In genomic region chr2:63601061-63601460, GRCh38 we compare ENCODE assay signal across 2 cellular contexts.
TF ChIP-seq lines count a peak whose summit lies in the region.

No MANE protein-coding gene starts in this region.

TF ChIP-seq in SK-N-SH treated with all-trans-retinoic acid at 6 μM for 48 hours, 23 proteins besides CTCF, POLR2A, EP300 and RAD21 (continued from another document):
- TF ChIP-seq, protein P1, sequence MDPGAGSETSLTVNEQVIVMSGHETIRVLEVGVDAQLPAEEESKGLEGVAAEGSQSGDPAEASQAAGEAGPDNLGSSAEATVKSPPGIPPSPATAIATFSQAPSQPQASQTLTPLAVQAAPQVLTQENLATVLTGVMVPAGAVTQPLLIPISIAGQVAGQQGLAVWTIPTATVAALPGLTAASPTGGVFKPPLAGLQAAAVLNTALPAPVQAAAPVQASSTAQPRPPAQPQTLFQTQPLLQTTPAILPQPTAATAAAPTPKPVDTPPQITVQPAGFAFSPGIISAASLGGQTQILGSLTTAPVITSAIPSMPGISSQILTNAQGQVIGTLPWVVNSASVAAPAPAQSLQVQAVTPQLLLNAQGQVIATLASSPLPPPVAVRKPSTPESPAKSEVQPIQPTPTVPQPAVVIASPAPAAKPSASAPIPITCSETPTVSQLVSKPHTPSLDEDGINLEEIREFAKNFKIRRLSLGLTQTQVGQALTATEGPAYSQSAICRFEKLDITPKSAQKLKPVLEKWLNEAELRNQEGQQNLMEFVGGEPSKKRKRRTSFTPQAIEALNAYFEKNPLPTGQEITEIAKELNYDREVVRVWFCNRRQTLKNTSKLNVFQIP (CRISPR knock-in tag; IDR thresholded peaks at IDR 0.05; ENCODE audit: borderline replicate concordance, low read depth), result no peak
- TF ChIP-seq ZFP3 (CRISPR knock-in tag; IDR thresholded peaks at IDR 0.05), result no peak
- TF ChIP-seq ZFP30 (CRISPR knock-in tag; IDR thresholded peaks at IDR 0.05), result no peak
- TF ChIP-seq TOX (CRISPR knock-in tag; IDR thresholded peaks at IDR 0.05; ENCODE audit: borderline replicate concordance), result no peak
- TF ChIP-seq PATZ1 (CRISPR knock-in tag; IDR thresholded peaks at IDR 0.05; ENCODE audit: borderline replicate concordance), result no peak
- no peak for TF ChIP-seq ARNTL (CRISPR knock-in tag; IDR thresholded peaks at IDR 0.05; ENCODE audit: borderline replicate concordance, low read depth)
- TF ChIP-seq BACH2 (CRISPR knock-in tag; IDR thresholded peaks at IDR 0.05; ENCODE audit: borderline replicate concordance), result no peak
- no peak for TF ChIP-seq RARB (CRISPR knock-in tag; IDR thresholded peaks at IDR 0.05)
- no peak for TF ChIP-seq SNAI2 (CRISPR knock-in tag; IDR thresholded peaks at IDR 0.05)
- TF ChIP-seq, protein P2, sequence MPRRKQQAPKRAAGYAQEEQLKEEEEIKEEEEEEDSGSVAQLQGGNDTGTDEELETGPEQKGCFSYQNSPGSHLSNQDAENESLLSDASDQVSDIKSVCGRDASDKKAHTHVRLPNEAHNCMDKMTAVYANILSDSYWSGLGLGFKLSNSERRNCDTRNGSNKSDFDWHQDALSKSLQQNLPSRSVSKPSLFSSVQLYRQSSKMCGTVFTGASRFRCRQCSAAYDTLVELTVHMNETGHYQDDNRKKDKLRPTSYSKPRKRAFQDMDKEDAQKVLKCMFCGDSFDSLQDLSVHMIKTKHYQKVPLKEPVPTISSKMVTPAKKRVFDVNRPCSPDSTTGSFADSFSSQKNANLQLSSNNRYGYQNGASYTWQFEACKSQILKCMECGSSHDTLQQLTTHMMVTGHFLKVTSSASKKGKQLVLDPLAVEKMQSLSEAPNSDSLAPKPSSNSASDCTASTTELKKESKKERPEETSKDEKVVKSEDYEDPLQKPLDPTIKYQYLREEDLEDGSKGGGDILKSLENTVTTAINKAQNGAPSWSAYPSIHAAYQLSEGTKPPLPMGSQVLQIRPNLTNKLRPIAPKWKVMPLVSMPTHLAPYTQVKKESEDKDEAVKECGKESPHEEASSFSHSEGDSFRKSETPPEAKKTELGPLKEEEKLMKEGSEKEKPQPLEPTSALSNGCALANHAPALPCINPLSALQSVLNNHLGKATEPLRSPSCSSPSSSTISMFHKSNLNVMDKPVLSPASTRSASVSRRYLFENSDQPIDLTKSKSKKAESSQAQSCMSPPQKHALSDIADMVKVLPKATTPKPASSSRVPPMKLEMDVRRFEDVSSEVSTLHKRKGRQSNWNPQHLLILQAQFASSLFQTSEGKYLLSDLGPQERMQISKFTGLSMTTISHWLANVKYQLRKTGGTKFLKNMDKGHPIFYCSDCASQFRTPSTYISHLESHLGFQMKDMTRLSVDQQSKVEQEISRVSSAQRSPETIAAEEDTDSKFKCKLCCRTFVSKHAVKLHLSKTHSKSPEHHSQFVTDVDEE (CRISPR knock-in tag; IDR thresholded peaks at IDR 0.05), result no peak
TF ChIP-seq in SK-N-SH treated with all-trans-retinoic acid at 6 μM for 48 hours: peak in this region for 0.

TF ChIP-seq in WTC11, 78 proteins besides CTCF, POLR2A, EP300 and RAD21 (continued from another document):
- TF ChIP-seq, protein P3, sequence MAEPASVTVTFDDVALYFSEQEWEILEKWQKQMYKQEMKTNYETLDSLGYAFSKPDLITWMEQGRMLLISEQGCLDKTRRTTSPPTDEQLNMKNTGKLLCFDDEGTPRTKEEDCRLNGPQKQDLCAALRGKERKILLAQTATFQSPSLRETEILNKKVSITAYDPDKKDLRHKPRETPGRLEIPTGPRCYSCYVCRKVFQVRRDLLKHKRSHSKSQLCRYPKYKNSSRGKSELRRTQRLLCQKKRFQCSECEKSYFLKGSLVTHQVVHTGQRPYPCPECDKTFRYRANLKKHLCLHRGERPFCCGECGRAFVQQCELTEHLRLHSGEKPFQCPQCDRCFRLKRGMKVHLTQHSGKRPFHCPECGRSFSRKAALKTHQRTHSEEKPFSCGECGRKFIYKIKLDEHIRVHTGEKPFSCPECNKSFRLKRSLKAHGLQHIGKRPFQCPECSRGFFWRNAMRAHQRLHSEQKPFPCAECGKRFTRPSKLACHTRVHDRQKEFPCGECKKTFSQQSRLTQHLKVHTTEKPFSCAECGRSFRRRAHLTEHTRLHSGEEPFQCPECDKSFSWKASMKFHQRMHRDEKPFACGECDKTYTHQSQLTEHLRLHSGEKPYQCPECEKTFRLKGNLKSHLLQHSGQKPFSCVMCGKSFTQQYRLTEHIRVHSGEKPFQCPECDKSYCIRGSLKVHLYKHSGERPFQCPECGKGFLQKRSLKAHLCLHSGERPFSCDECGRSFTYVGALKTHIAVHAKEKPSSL (CRISPR knock-in tag; conservative IDR thresholded peaks at IDR 0.05), result no peak
- no peak for TF ChIP-seq CREB1 (CRISPR knock-in tag; IDR thresholded peaks at IDR 0.05)
- no peak for TF ChIP-seq MYBL2 (CRISPR knock-in tag; IDR thresholded peaks at IDR 0.05)
- TF ChIP-seq, protein P4, sequence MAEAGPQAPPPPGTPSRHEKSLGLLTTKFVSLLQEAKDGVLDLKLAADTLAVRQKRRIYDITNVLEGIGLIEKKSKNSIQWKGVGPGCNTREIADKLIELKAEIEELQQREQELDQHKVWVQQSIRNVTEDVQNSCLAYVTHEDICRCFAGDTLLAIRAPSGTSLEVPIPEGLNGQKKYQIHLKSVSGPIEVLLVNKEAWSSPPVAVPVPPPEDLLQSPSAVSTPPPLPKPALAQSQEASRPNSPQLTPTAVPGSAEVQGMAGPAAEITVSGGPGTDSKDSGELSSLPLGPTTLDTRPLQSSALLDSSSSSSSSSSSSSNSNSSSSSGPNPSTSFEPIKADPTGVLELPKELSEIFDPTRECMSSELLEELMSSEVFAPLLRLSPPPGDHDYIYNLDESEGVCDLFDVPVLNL (CRISPR knock-in tag; IDR thresholded peaks at IDR 0.05; ENCODE audit: borderline replicate concordance, low read depth), result no peak
- no peak for TF ChIP-seq GTF2I (CRISPR knock-in tag; conservative IDR thresholded peaks at IDR 0.05)
- TF ChIP-seq SOX15 (CRISPR knock-in tag; IDR thresholded peaks at IDR 0.05), result no peak
- TF ChIP-seq, protein P5, sequence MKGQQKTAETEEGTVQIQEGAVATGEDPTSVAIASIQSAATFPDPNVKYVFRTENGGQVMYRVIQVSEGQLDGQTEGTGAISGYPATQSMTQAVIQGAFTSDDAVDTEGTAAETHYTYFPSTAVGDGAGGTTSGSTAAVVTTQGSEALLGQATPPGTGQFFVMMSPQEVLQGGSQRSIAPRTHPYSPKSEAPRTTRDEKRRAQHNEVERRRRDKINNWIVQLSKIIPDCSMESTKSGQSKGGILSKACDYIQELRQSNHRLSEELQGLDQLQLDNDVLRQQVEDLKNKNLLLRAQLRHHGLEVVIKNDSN (CRISPR knock-in tag; IDR thresholded peaks at IDR 0.05), result no peak
